In the genomic region with DNA sequence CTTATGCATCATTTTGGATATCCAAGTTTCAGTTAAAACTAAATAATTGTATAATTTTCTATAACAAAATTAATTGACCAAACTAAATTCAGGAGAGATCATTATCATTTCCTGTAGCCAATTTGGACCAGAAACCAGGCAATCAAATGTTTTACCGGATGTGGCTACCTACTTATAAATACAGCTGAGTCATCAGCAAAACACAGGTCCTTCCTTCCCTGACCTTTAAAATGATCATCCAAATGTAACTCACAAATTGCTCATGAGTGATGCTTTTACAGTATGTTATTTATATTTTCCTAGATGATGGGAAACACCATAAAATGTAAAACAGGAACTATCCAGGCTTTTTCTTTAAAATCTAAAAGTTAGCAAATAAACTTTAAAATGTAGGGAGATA, we compare ENCODE assay signal across 25 cellular contexts.
DNase-seq lines count a peak whose midpoint lies in the region; FAIRE-seq and TF ChIP-seq lines count a peak whose summit lies in the region.
"Had no signal": no experiment of that assay in that cellular context is flagged by ENCODE, and none has a peak within 500 bp of the region (broad histone marks: within the 10 kb centered on the region; RNA-seq: fewer than 3 reads in every experiment).

No MANE protein-coding gene starts in this region.

- CTCF ChIA-PET in endothelial cell of umbilical vein (lab: Charles Lee) = no interaction called here

- no peaks in the 10 kb centered on the region for H3K9me3 ChIP-seq in endothelial cell of umbilical vein (replicated peaks; ENCODE audit: control insufficient read depth, insufficient read depth, low read length)
- H3K9me3 ChIP-seq: MG63 had no signal

- H3K4me2 ChIP-seq in endothelial cell of umbilical vein (ENCODE audit: insufficient read depth, low read length) = no peak overlapping the region

- no peak for TF ChIP-seq POLR2A in endothelial cell of umbilical vein (IDR thresholded peaks at IDR 0.05; ENCODE audit: low read depth, low read length)

- POLR2A ChIA-PET in endothelial cell of umbilical vein (lab: Charles Lee) = no interaction called here

- H3K79me2 ChIP-seq in endothelial cell of umbilical vein (ENCODE audit: control insufficient read depth, insufficient read depth, low read length) = no peaks in the 10 kb centered on the region

- H3K36me3 ChIP-seq in endothelial cell of umbilical vein (ENCODE audit: control insufficient read depth in 2 of 2, extremely low read depth in 1 of 2, insufficient read depth in 2 of 2, low read length in 2 of 2) = no peaks in the 10 kb centered on the region
- H3K36me3 ChIP-seq: MG63 had no signal

- H4K20me1 ChIP-seq in endothelial cell of umbilical vein (replicated peaks; ENCODE audit: control insufficient read depth, extremely low read depth, insufficient read depth, low read length) = no peaks in the 10 kb centered on the region

- no peaks in the 10 kb centered on the region for H3K4me1 ChIP-seq in endothelial cell of umbilical vein (ENCODE audit: control insufficient read depth, extremely low read depth, insufficient read depth, low read length)

- dilution Hi-C loops in endothelial cell of umbilical vein (cut with MboI; ENCODE audit: extremely low pct_ligation_motif_present, low sequenced_read_pairs) = no loop called here

- BruUV-seq in endothelial cell of umbilical vein (replicated peaks; lab: Mats Ljungman, UMichigan) = no TSS peak

- H3K9me1 ChIP-seq in endothelial cell of umbilical vein (replicated peaks; ENCODE audit: control insufficient read depth, extremely low read depth, insufficient read depth, low read length) = no peaks in the 10 kb centered on the region

- intact Hi-C loops in endothelial cell of umbilical vein (cut with micrococcal nuclease) = no loop called here

- no peak overlapping the region for H3K9ac ChIP-seq in endothelial cell of umbilical vein (replicated peaks; ENCODE audit: extremely low read depth, insufficient read depth, low read length)

- H3K27me3 ChIP-seq in endothelial cell of umbilical vein (ENCODE audit: control insufficient read depth in 2 of 2, insufficient read depth in 2 of 2, low read length in 2 of 2) = no peaks in the 10 kb centered on the region
- H3K27me3 ChIP-seq: MG63 had no signal

- DNase-seq in COLO829 (ENCODE audit: low spot score) (peak; percentile 1), H4 (ENCODE audit: low spot score) (peak; percentile 77), RCC 7860 (ENCODE audit: low spot score) (peak; percentile 10), endothelial cell of umbilical vein (ENCODE audit: low read depth, low spot score) (no peak), HTR-8/SVneo (ENCODE audit: insufficient read length, low spot score) (no peak), frontal cortex (ENCODE audit: low spot score in 2 of 2) (no peak), AG20443 (ENCODE audit: low spot score) (no peak), NCI-H226 (no peak)
- DNase-seq: AML-193; C1 segment of cervical spinal cord; CD8-positive, alpha-beta memory T cell; DMS79; Karpas-422; MG63; NCI-H1048; NCI-H1436 treated with DMSO at 0.1 percent for 48 hours; NCI-H1930; NCI-H2227 treated with DMSO at 0.1 percent for 48 hours; NCI-H510A treated with DMSO at 0.1 percent for 48 hours; NCI-H774; OCI-M1; Right ventricle myocardium superior; T-helper 2 cell had no signal

- H3K27ac ChIP-seq in endothelial cell of umbilical vein (ENCODE audit: insufficient read depth, low read depth, low read length) = no peak overlapping the region

- H3K4me3 ChIP-seq in endothelial cell of umbilical vein (replicated peaks in 1 of 3; ENCODE audit: insufficient read depth in 1 of 3, low read depth in 1 of 3, low read length in 3 of 3) = no peak overlapping the region
- H3K4me3 ChIP-seq: GM12878, MG63 had no signal

- FAIRE-seq in RCC 7860 (lab: Jason Lieb, UNC) (peak; percentile 8), endothelial cell of umbilical vein (lab: Jason Lieb, UNC) (peak; percentile 63), HTR-8/SVneo (lab: Jason Lieb, UNC) (no peak), frontal cortex (lab: Jason Lieb, UNC) (no peak)
- FAIRE-seq: GM12878, H1 had no signal

- no peak for TF ChIP-seq CTCF in endothelial cell of umbilical vein (IDR thresholded peaks at IDR 0.05; ENCODE audit: extremely low read depth in 1 of 2, insufficient read depth in 1 of 2, low read depth in 1 of 2, low read length in 2 of 2)

- H2AFZ ChIP-seq in endothelial cell of umbilical vein (ENCODE audit: low read depth, low read length) = no peak overlapping the region

TF ChIP-seq in endothelial cell of umbilical vein, 7 proteins besides CTCF, POLR2A, EP300 and RAD21:
- TF ChIP-seq FOS (IDR thresholded peaks at IDR 0.05; ENCODE audit: borderline replicate concordance, insufficient read depth, low read length) (no peak), GATA2 (IDR thresholded peaks at IDR 0.05; ENCODE audit: insufficient read depth, insufficient read length, low read depth, low read length) (no peak), POLR2AphosphoS5 (IDR thresholded peaks at IDR 0.05; ENCODE audit: insufficient read depth, low read depth, low read length) (no peak), EZH2 (IDR thresholded peaks at IDR 0.05; ENCODE audit: borderline replicate concordance, low read depth, low read length, severe bottlenecking) (no peak), JUN (IDR thresholded peaks at IDR 0.05; ENCODE audit: borderline replicate concordance, insufficient read depth, insufficient read length, low read depth) (no peak), MYC (IDR thresholded peaks at IDR 0.05; ENCODE audit: low read depth, low read length) (no peak)
- TF ChIP-seq, protein P1, sequence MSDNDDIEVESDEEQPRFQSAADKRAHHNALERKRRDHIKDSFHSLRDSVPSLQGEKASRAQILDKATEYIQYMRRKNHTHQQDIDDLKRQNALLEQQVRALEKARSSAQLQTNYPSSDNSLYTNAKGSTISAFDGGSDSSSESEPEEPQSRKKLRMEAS (IDR thresholded peaks at IDR 0.05; ENCODE audit: insufficient read depth, insufficient read length) = no peak

Comparison
In these comparisons a context has a peak if more than half of its experiments do, and no peak if none do; other contexts are left out.
1. DNase-seq: peak in COLO829 (single experiment), H4 (single experiment) and RCC 7860 (single experiment); none in endothelial cell of umbilical vein (single experiment), HTR-8/SVneo (single experiment), frontal cortex (0 of 2), AG20443 (single experiment) and NCI-H226 (single experiment).